13 cellular contexts compared by ENCODE assay signal in genomic region chr14:61720302-61720677, GRCh38. TPM values are rescaled to one million over a fixed set of nuclear protein-coding genes. Genes with fewer than 3 reads are reported as not detected.
DNase-seq lines count a peak whose midpoint lies in the region; ATAC-seq and TF ChIP-seq lines count a peak whose summit lies in the region.
"Had no signal": no experiment of that assay in that cellular context is flagged by ENCODE, and none has a peak within 500 bp of the region (broad histone marks: within the 10 kb centered on the region; RNA-seq: fewer than 3 reads in every experiment).

No MANE protein-coding gene starts in this region.

- H3K9me2 ChIP-seq in OCI-LY7 (ENCODE audit: insufficient read depth, low read length), result no peaks in the 10 kb centered on the region

- ATAC-seq in activated CD4-positive, alpha-beta T cell treated with anti-CD3 and anti-CD28 coated beads for 36 hours, result no peak
- no peak for ATAC-seq in effector memory CD8-positive, alpha-beta T cell (replicated peaks)

- no peaks in the 10 kb centered on the region for H3K27me3 Mint-ChIP-seq in activated CD4-positive, alpha-beta T cell treated with anti-CD3 and anti-CD28 coated beads for 36 hours
- H3K27me3 Mint-ChIP-seq in effector memory CD8-positive, alpha-beta T cell, result no peaks in the 10 kb centered on the region
- H3K27me3 Mint-ChIP-seq in progenitor cell of endocrine pancreas, result no peaks in the 10 kb centered on the region
- H3K27me3 Mint-ChIP-seq: brain, type B pancreatic cell had no signal

- no peak overlapping the region for H2AFZ ChIP-seq in OCI-LY7 (ENCODE audit: low read length)

- no peak for DNase-seq in activated CD4-positive, alpha-beta T cell treated with anti-CD3 and anti-CD28 coated beads for 36 hours
- no peak for DNase-seq in activated CD4-positive, alpha-beta T cell treated with anti-CD3 and anti-CD28 coated beads for 48 hours
- peak; percentile 40 for DNase-seq in OCI-LY7 (ENCODE audit: low spot score)
- no peak for DNase-seq in effector memory CD8-positive, alpha-beta T cell
- no peak for DNase-seq in progenitor cell of endocrine pancreas (ENCODE audit: low spot score, unreplicated experiment)
- no peak for DNase-seq in tibial nerve (ENCODE audit: low spot score in 2 of 2)
- DNase-seq in RWPE1 (ENCODE audit: low spot score), result no peak
- DNase-seq in foreskin fibroblast, result no peak
- DNase-seq: activated CD4-positive, alpha-beta T cell treated with anti-CD3 and anti-CD28 coated beads, Interleukin-2, amount 50 U/mL, for 4 hours; H9 had no signal

- TF ChIP-seq CTCF in OCI-LY7 (conservative IDR thresholded peaks at IDR 0.05; ENCODE audit: low read length), result no peak
- TF ChIP-seq CTCF in progenitor cell of endocrine pancreas (IDR thresholded peaks at IDR 0.05; ENCODE audit: unreplicated experiment), result no peak
- no peak for TF ChIP-seq CTCF in tibial nerve (IDR thresholded peaks at IDR 0.05)
- no peak for TF ChIP-seq CTCF in RWPE1 (conservative IDR thresholded peaks at IDR 0.05; ENCODE audit: low read depth)
- no peak for TF ChIP-seq CTCF in foreskin fibroblast (IDR thresholded peaks at IDR 0.05; ENCODE audit: low read depth, low read length)

- CTCF ChIA-PET in activated CD4-positive, alpha-beta T cell treated with anti-CD3 and anti-CD28 coated beads for 36 hours (lab: Charles Lee), result interaction anchor here (0.7 to 3.5 kb wide), 17 partner anchors 9 to 452 kb away, joined by 3 to 13 read pairs (median 4); no protein-coding TSS in a partner anchor
- CTCF ChIA-PET in OCI-LY7 (lab: Charles Lee; ENCODE audit: unreplicated experiment), result interaction anchor here (1.0 to 1.2 kb wide), 2 partner anchors 171 to 242 kb away, joined by 3 read pairs; no protein-coding TSS in a partner anchor
- CTCF ChIA-PET in RWPE1 (lab: Yijun Ruan, JAX), result interaction anchor here (0.7 kb wide), 1 partner anchor 104 kb away, joined by 6 read pairs; no protein-coding TSS in a partner anchor

- POLR2A ChIA-PET in activated CD4-positive, alpha-beta T cell treated with anti-CD3 and anti-CD28 coated beads for 36 hours (lab: Charles Lee), result interaction anchor here (0.9 to 1.6 kb wide), 4 partner anchors 10 to 24 kb away, joined by 3 to 8 read pairs (median 4); no protein-coding TSS in a partner anchor
- POLR2A ChIA-PET in OCI-LY7 (lab: Charles Lee) (interaction anchor here (0.7 to 8.2 kb wide), 27 partner anchors 9 to 366 kb away, joined by 3 to 79 read pairs (median 5); partner anchors contain the start of gene SNAPC1), RWPE1 (lab: Yijun Ruan, JAX; ENCODE audit: low non-redundant PET) (no interaction called here)

- no peak for TF ChIP-seq POLR2A in tibial nerve (IDR thresholded peaks at IDR 0.05)

- H3K4me1 ChIP-seq in OCI-LY7 (ENCODE audit: insufficient read depth, low read length, poor library complexity, severe bottlenecking) (peaks cover 64% of the 10 kb centered on the region), tibial nerve (peaks cover 0 to 35% (median 6%) of the 10 kb centered on the region in 4 donors)
- H3K4me1 ChIP-seq: prostate gland had no signal

- H3K9me3 Mint-ChIP-seq in activated CD4-positive, alpha-beta T cell treated with anti-CD3 and anti-CD28 coated beads for 36 hours (ENCODE audit: low read depth), result no peaks in the 10 kb centered on the region
- H3K9me3 Mint-ChIP-seq in effector memory CD8-positive, alpha-beta T cell, result no peaks in the 10 kb centered on the region
- H3K9me3 Mint-ChIP-seq in progenitor cell of endocrine pancreas (ENCODE audit: low read depth), result no peaks in the 10 kb centered on the region
- H3K9me3 Mint-ChIP-seq: brain, H9, type B pancreatic cell had no signal

- 75 to 82% methylated on average over 9 of the region's 9 CpGs for WGBS in tibial nerve, 2 donors

- H3K9me3 ChIP-seq in OCI-LY7 (ENCODE audit: low read length), result no peaks in the 10 kb centered on the region
- H3K9me3 ChIP-seq in tibial nerve, result no peaks in the 10 kb centered on the region
- H3K9me3 ChIP-seq: prostate gland had no signal

- H3K36me3 ChIP-seq in OCI-LY7 (ENCODE audit: insufficient read depth, low read length), result peaks cover 50% of the 10 kb centered on the region
- H3K36me3 ChIP-seq in tibial nerve, result peaks cover 0 to 31% (median 0%) of the 10 kb centered on the region in 3 donors
- H3K36me3 ChIP-seq: prostate gland had no signal

- peak overlapping the region; percentile 62 for H3K4me3 ChIP-seq in OCI-LY7 (ENCODE audit: low read depth, low read length, poor library complexity, severe bottlenecking)
- no peak overlapping the region for H3K4me3 ChIP-seq in tibial nerve
- no peak overlapping the region for H3K4me3 ChIP-seq in foreskin fibroblast (ENCODE audit: low read depth in 1 of 2, low read length in 2 of 2)
- H3K4me3 ChIP-seq: prostate gland had no signal

- no TSS peak for BruUV-seq in OCI-LY7 (replicated peaks; lab: Mats Ljungman, UMichigan)

- H3K4me3 Mint-ChIP-seq in activated CD4-positive, alpha-beta T cell treated with anti-CD3 and anti-CD28 coated beads for 36 hours, result peak overlapping the region; percentile 41
- H3K4me3 Mint-ChIP-seq in effector memory CD8-positive, alpha-beta T cell, result peak overlapping the region; percentile 16 to 47
- H3K4me3 Mint-ChIP-seq in progenitor cell of endocrine pancreas (ENCODE audit: low read depth), result no peak overlapping the region
- H3K4me3 Mint-ChIP-seq: brain, H9, type B pancreatic cell had no signal

- H3K36me3 Mint-ChIP-seq in activated CD4-positive, alpha-beta T cell treated with anti-CD3 and anti-CD28 coated beads for 36 hours (ENCODE audit: low read depth), result peaks cover 43% of the 10 kb centered on the region
- peaks cover 33% of the 10 kb centered on the region for H3K36me3 Mint-ChIP-seq in effector memory CD8-positive, alpha-beta T cell (ENCODE audit: insufficient read depth)
- peaks cover 17% of the 10 kb centered on the region for H3K36me3 Mint-ChIP-seq in progenitor cell of endocrine pancreas (ENCODE audit: insufficient read depth)

- H3K27me3 ChIP-seq in tibial nerve, result no peaks in the 10 kb centered on the region

- peak overlapping the region; percentile 81 for H3K27ac Mint-ChIP-seq in activated CD4-positive, alpha-beta T cell treated with anti-CD3 and anti-CD28 coated beads for 36 hours
- H3K27ac Mint-ChIP-seq in effector memory CD8-positive, alpha-beta T cell, result peak overlapping the region; percentile 44 to 89
- H3K27ac Mint-ChIP-seq in progenitor cell of endocrine pancreas, result peak overlapping the region; percentile 79
- H3K27ac Mint-ChIP-seq: type B pancreatic cell had no signal

- H4K20me1 ChIP-seq in OCI-LY7 (ENCODE audit: insufficient read depth, low read length), result peaks cover 53% of the 10 kb centered on the region

- H3K4me1 Mint-ChIP-seq in activated CD4-positive, alpha-beta T cell treated with anti-CD3 and anti-CD28 coated beads for 36 hours, result peaks cover 81% of the 10 kb centered on the region
- H3K4me1 Mint-ChIP-seq in effector memory CD8-positive, alpha-beta T cell (ENCODE audit: low read depth in 2 of 2), result peaks cover 34 to 49% of the 10 kb centered on the region in 2 donors
- H3K4me1 Mint-ChIP-seq in progenitor cell of endocrine pancreas (ENCODE audit: low read depth), result peaks cover 17% of the 10 kb centered on the region

- H3K79me2 ChIP-seq in OCI-LY7 (ENCODE audit: insufficient read depth, low read depth, low read length), result peaks cover 95% of the 10 kb centered on the region

- H3K27ac ChIP-seq in OCI-LY7 (ENCODE audit: low read depth, low read length, poor library complexity, severe bottlenecking), result peak overlapping the region; percentile 88
- no peak overlapping the region for H3K27ac ChIP-seq in tibial nerve
- H3K27ac ChIP-seq in RWPE1, result no peak overlapping the region
- H3K27ac ChIP-seq: prostate gland had no signal

- intact Hi-C loops in activated CD4-positive, alpha-beta T cell treated with anti-CD3 and anti-CD28 coated beads for 36 hours (cut with DNase I, micrococcal nuclease), result no loop called here
- intact Hi-C loops in OCI-LY7 (cut with micrococcal nuclease; ENCODE audit: unreplicated experiment), result loop anchor here (1.0 kb wide), 1 partner anchor 25 kb away; the partner anchor contains the start of gene HIF1A

- H3K4me2 ChIP-seq in OCI-LY7 (ENCODE audit: low read length), result peak overlapping the region; percentile 78

- TF ChIP-seq EP300 in tibial nerve (IDR thresholded peaks at IDR 0.05), result no peak

RNA-seq across cellular contexts. Expression of gene HIF1A, which starts 25.0 kb away (rescaled TPM):
- 100 to 1,000 TPM; 196 to 329 TPM for total RNA-seq in activated CD4-positive, alpha-beta T cell treated with anti-CD3 and anti-CD28 coated beads for 36 hours
- total RNA-seq in OCI-LY7 (2014; rRNA removed; shearing (Covaris generic)), result 59.5 and 71.7 TPM in 2 replicates
- total RNA-seq in OCI-LY7 (2022), result 88.1 and 93.7 TPM in 2 replicates
- 137 and 141 TPM in 2 replicates for total RNA-seq in progenitor cell of endocrine pancreas
- total RNA-seq in tibial nerve, result 10 to 100 TPM; 37.9 to 80.4 (median 59.4) TPM

RNA-seq across cellular contexts. Expression of gene SNAPC1, which starts 41.9 kb away (rescaled TPM):
- 10 to 100 TPM; 10.5 to 11.2 TPM for total RNA-seq in activated CD4-positive, alpha-beta T cell treated with anti-CD3 and anti-CD28 coated beads for 36 hours
- total RNA-seq in OCI-LY7 (2014; rRNA removed; shearing (Covaris generic)), result 10.5 and 11.7 TPM in 2 replicates
- total RNA-seq in OCI-LY7 (2022) (9.5 and 12.1 TPM in 2 replicates), progenitor cell of endocrine pancreas (4.9 and 5.2 TPM in 2 replicates), tibial nerve (10 to 100 TPM in 2 of 4 donors, 1 to 10 TPM in 2; 6.3 to 14.4 (median 10.2) TPM)
